9 cellular contexts compared by ENCODE assay signal in the genomic region with DNA sequence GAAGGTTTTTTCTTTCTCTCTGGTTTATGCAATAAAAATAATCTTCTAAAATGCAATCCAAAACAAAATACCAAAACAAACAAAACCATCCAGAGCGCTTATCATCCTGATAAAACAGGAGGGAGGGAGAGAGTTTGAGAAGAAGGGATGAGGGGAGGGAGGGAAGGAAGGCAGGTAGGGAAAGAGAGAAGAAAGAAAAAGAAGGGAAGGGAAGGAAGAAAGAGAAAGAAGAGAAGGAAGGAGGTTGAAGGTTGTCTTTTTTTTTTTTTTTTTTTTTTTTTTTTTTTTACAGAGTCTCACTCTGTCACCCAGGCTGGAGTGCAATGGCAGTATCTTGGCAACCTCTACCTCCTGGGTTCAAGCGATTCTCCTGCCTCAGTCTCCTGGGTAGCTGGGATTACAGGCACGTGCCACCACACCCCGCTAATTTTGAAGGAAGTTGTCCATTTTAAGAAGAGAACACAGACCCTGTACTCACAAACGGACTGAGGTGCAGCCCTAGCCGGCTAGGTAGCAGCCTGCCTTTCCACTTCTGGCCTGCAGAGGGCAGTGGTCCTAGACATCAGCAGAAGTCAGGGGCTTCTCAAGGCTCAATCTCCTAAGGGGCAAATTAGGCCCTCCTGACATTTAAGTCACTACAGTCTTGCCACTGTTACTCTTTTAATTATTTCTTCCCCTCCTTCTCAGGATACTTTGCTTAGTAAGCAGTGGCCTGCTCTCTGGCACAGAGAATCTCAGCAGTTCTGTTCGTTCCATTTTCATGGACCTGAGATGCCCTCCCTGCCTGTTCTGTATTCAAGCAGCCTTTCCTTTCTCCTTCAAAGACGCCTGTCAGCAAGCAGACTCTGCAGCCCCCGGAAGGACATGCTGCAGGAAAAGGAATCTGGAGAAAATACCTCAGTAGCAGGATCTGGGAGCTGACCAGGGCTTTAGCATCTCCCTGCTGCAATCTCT.
DNase-seq lines count a peak whose midpoint lies in the region; ATAC-seq and TF ChIP-seq lines count a peak whose summit lies in the region.
"Had no signal": no experiment of that assay in that cellular context is flagged by ENCODE, and none has a peak within 500 bp of the region (broad histone marks: within the 10 kb centered on the region; RNA-seq: fewer than 3 reads in every experiment).

No MANE protein-coding gene starts in this region.

- H3K9me1 ChIP-seq in IMR-90 (ENCODE audit: insufficient read depth, low read length): no peaks in the 10 kb centered on the region; the same call in 1 of the 2 replicates

- TF ChIP-seq CTCF in IMR-90 (conservative IDR thresholded peaks at IDR 0.05; ENCODE audit: low read depth, low read length): peak; percentile 73
- peak; percentile 87 for TF ChIP-seq CTCF in Panc1 (IDR thresholded peaks at IDR 0.05)
- TF ChIP-seq CTCF in foreskin fibroblast (IDR thresholded peaks at IDR 0.05; ENCODE audit: low read depth, low read length): peak; percentile 99
- peak in 2 of 3 donors; percentile 40 to 70 for TF ChIP-seq CTCF in omental fat pad (IDR thresholded peaks at IDR 0.05)
- peak; percentile 78 to 95 (median 84) for TF ChIP-seq CTCF in thyroid gland (IDR thresholded peaks at IDR 0.05)

- no peak overlapping the region for H4K91ac ChIP-seq in IMR-90 (ENCODE audit: insufficient read depth, low read depth, low read length)

- 20% methylated on average over 2 of the region's 9 CpGs; no CpG with 5 or more reads in 1 of the 2 experiments for WGBS in IMR-90 (ENCODE audit: extremely low coverage in 2 of 2, insufficient read length in 1 of 2), 2 experiments
- 28 to 33% methylated on average over 9 of the region's 9 CpGs for WGBS in thyroid gland, 2 donors

- peaks cover 3% of the 10 kb centered on the region for H3K4me1 ChIP-seq in IMR-90 (ENCODE audit: control insufficient read depth, insufficient read depth, low read length)
- peaks cover 14% of the 10 kb centered on the region for H3K4me1 ChIP-seq in Panc1 (ENCODE audit: control insufficient read depth, insufficient read depth, low read length)
- H3K4me1 ChIP-seq in thyroid gland: peaks cover 45 to 57% of the 10 kb centered on the region in 2 donors

- no peak overlapping the region for H2AFZ ChIP-seq in IMR-90 (replicated peaks; ENCODE audit: low read length, poor library complexity)

- H2AK9ac ChIP-seq in IMR-90 (replicated peaks; ENCODE audit: low read depth, low read length, poor library complexity): no peak overlapping the region

- dilution Hi-C loops in IMR-90 (cut with HindIII; ENCODE audit: low sequenced_read_pairs, unreplicated experiment): no loop called here

- intact Hi-C loops in IMR-90 (cut with micrococcal nuclease): loop anchor here (1.0 kb wide), 2 partner anchors 77 to 157 kb away; a partner anchor contains a TSS
- intact Hi-C loops in Panc1 (cut with micrococcal nuclease; ENCODE audit: unreplicated experiment): no loop called here
- intact Hi-C loops in activated T-helper 1 cell treated with anti-CD3 and anti-CD28 coated beads, Interleukin-12 subunit alpha, Interleukin-12 subunit beta, Interleukin-2, Interleukin-4 antibody, amounts not matched to agents 30 ng/mL and 10 ng/mL and 1 ng/mL, durations not matched to agents 14 hours and 24 hours and 36 hours (cut with micrococcal nuclease): loop anchor here (1.0 to 2.0 kb wide), 4 partner anchors 77 to 276 kb away; a partner anchor contains a TSS
- intact Hi-C loops in thyroid gland (cut with DNase I): loop anchor here (5.0 kb wide), 1 partner anchor 73 kb away; no protein-coding TSS in a partner anchor

- no peak overlapping the region for H3K27ac ChIP-seq in IMR-90 (ENCODE audit: insufficient read depth, low read length)
- peak overlapping the region; percentile 54 for H3K27ac ChIP-seq in Panc1 (ENCODE audit: low read length)
- H3K27ac ChIP-seq in thyroid gland: peak overlapping the region in 2 of 3 donors; percentile 37 to 45

- CTCF ChIA-PET in IMR-90 (lab: Yijun Ruan, JAX): interaction anchor here (0.6 to 1.1 kb wide), 2 partner anchors 14 to 196 kb away, joined by 3 to 4 read pairs; no protein-coding TSS in a partner anchor
- CTCF ChIA-PET in Panc1 (lab: Charles Lee): no interaction called here

- no peak overlapping the region for H2BK15ac ChIP-seq in IMR-90 (ENCODE audit: low read depth, low read length)

- no peaks in the 10 kb centered on the region for H3K79me1 ChIP-seq in IMR-90 (ENCODE audit: low read depth in 1 of 2, low read length in 2 of 2)

- H2AK5ac ChIP-seq in IMR-90 (ENCODE audit: low read depth, low read length): no peak overlapping the region

- peaks cover 29% of the 10 kb centered on the region for H3K27me3 Mint-ChIP-seq in activated T-helper 1 cell treated with anti-CD3 and anti-CD28 coated beads, Interleukin-12 subunit alpha, Interleukin-12 subunit beta, Interleukin-2, Interleukin-4 antibody, amounts not matched to agents 30 ng/mL and 10 ng/mL and 1 ng/mL, durations not matched to agents 14 hours and 24 hours and 36 hours (ENCODE audit: insufficient read depth)

- POLR2A ChIA-PET in IMR-90 (lab: Charles Lee; ENCODE audit: unreplicated experiment) (no interaction called here), Panc1 (lab: Charles Lee) (no interaction called here)

- no peak overlapping the region for H3K56ac ChIP-seq in IMR-90 (ENCODE audit: extremely low read depth, insufficient read depth, low read length)

- H4K20me1 ChIP-seq in IMR-90 (ENCODE audit: insufficient read depth, low read length): no peaks in the 10 kb centered on the region

- H3K27me3 ChIP-seq in IMR-90 (ENCODE audit: control insufficient read depth, insufficient read depth, low read length) (peaks cover 3% of the 10 kb centered on the region), Panc1 (ENCODE audit: control insufficient read depth, insufficient read depth, low read length) (no peaks in the 10 kb centered on the region), thyroid gland (no peaks in the 10 kb centered on the region)

- no peaks in the 10 kb centered on the region for H3K9me3 ChIP-seq in IMR-90 (ENCODE audit: control insufficient read depth, insufficient read depth, low read length)
- H3K9me3 ChIP-seq in Panc1 (ENCODE audit: control insufficient read depth, insufficient read depth, low read depth, low read length): no peaks in the 10 kb centered on the region
- no peaks in the 10 kb centered on the region for H3K9me3 ChIP-seq in thyroid gland

- no peak overlapping the region for H4K8ac ChIP-seq in IMR-90 (ENCODE audit: low read depth in 2 of 2, low read length in 2 of 2)

- H3K4me3 ChIP-seq in IMR-90 (ENCODE audit: insufficient read depth, low read depth, low read length) (no peak overlapping the region), Panc1 (ENCODE audit: low read depth in 2 of 2, low read length in 2 of 2) (no peak overlapping the region), foreskin fibroblast (ENCODE audit: low read depth in 1 of 2, low read length in 2 of 2) (no peak overlapping the region), thyroid gland (replicated peaks in 1 of 3) (no peak overlapping the region)

- no peak overlapping the region for H3K4me3 Mint-ChIP-seq in activated T-helper 1 cell treated with anti-CD3 and anti-CD28 coated beads, Interleukin-12 subunit alpha, Interleukin-12 subunit beta, Interleukin-2, Interleukin-4 antibody, amounts not matched to agents 30 ng/mL and 10 ng/mL and 1 ng/mL, durations not matched to agents 14 hours and 24 hours and 36 hours
- H3K4me3 Mint-ChIP-seq: T-helper 1 cell treated with Interleukin-12 subunit alpha and Interleukin-12 subunit beta and Interleukin-4 antibody, amounts not matched to agents 30 μg/mL and 1 μg/mL, for 36 hours had no signal

- no peak overlapping the region for H3K23ac ChIP-seq in IMR-90 (ENCODE audit: low read depth, low read length)

- no peak overlapping the region for H3K4me2 ChIP-seq in IMR-90 (ENCODE audit: low read depth, low read length)

- no peak overlapping the region for H3K14ac ChIP-seq in IMR-90 (replicated peaks; ENCODE audit: low read depth, low read length)

- no peak overlapping the region for H3K18ac ChIP-seq in IMR-90 (ENCODE audit: low read depth, low read length)

- no peaks in the 10 kb centered on the region for H3K9me3 Mint-ChIP-seq in activated T-helper 1 cell treated with anti-CD3 and anti-CD28 coated beads, Interleukin-12 subunit alpha, Interleukin-12 subunit beta, Interleukin-2, Interleukin-4 antibody, amounts not matched to agents 30 ng/mL and 10 ng/mL and 1 ng/mL, durations not matched to agents 14 hours and 24 hours and 36 hours
- H3K9me3 Mint-ChIP-seq: T-helper 1 cell treated with Interleukin-12 subunit alpha and Interleukin-12 subunit beta and Interleukin-4 antibody, amounts not matched to agents 30 μg/mL and 1 μg/mL, for 36 hours had no signal

- DNase-seq in COR-L47 (lab: John Stamatoyannopoulos, UW): peak; percentile 69
- peak; percentile 65 for DNase-seq in IMR-90
- peak; percentile 71 for DNase-seq in Panc1 (ENCODE audit: low read depth, low spot score)
- DNase-seq in activated T-helper 1 cell treated with anti-CD3 and anti-CD28 coated beads, Interleukin-12 subunit alpha, Interleukin-12 subunit beta, Interleukin-2, Interleukin-4 antibody, amounts not matched to agents 30 ng/mL and 10 ng/mL and 1 ng/mL, durations not matched to agents 14 hours and 24 hours and 36 hours (ENCODE audit: low spot score): peak; percentile 42
- DNase-seq in foreskin fibroblast: peak; percentile 45 to 83
- DNase-seq in omental fat pad (ENCODE audit: low spot score): peak; percentile 72
- DNase-seq in thyroid gland: peak; percentile 78 to 80

- H3K36me3 ChIP-seq in IMR-90 (ENCODE audit: control insufficient read depth, insufficient read depth, low read length): no peaks in the 10 kb centered on the region
- peaks cover 8% of the 10 kb centered on the region; the same call in 1 of the 2 replicates for H3K36me3 ChIP-seq in Panc1 (ENCODE audit: control insufficient read depth, insufficient read depth, low read length)
- H3K36me3 ChIP-seq in thyroid gland: no peaks in the 10 kb centered on the region

- no peak overlapping the region for H2BK20ac ChIP-seq in IMR-90 (ENCODE audit: low read depth, low read length)

- no peak overlapping the region for H4K5ac ChIP-seq in IMR-90 (ENCODE audit: low read depth, low read length)

- H3K36me3 Mint-ChIP-seq in activated T-helper 1 cell treated with anti-CD3 and anti-CD28 coated beads, Interleukin-12 subunit alpha, Interleukin-12 subunit beta, Interleukin-2, Interleukin-4 antibody, amounts not matched to agents 30 ng/mL and 10 ng/mL and 1 ng/mL, durations not matched to agents 14 hours and 24 hours and 36 hours (ENCODE audit: low read depth): no peaks in the 10 kb centered on the region

- H3K9ac ChIP-seq in IMR-90 (ENCODE audit: low read depth, low read length): no peak overlapping the region

- H2BK120ac ChIP-seq in IMR-90 (ENCODE audit: low read depth, low read length): no peak overlapping the region

- H2BK5ac ChIP-seq in IMR-90 (ENCODE audit: low read depth, low read length, poor library complexity, severe bottlenecking): no peak overlapping the region

- H3K4ac ChIP-seq in IMR-90 (ENCODE audit: low read depth, low read length): no peak overlapping the region

- ATAC-seq in GM21367 (IDR thresholded peaks at IDR 0.05; ENCODE audit: unreplicated experiment): peak; percentile 82
- ATAC-seq in IMR-90 (ENCODE audit: low read depth): peak; percentile 95
- ATAC-seq in Panc1: peak; percentile 92
- ATAC-seq in omental fat pad (ENCODE audit: low FRiP score): peak; percentile 66

- no TSS peak for BruUV-seq in IMR-90 (replicated peaks; lab: Mats Ljungman, UMichigan)
- no TSS peak for BruUV-seq in Panc1 (replicated peaks; lab: Mats Ljungman, UMichigan)

- no peak overlapping the region for H3K27ac Mint-ChIP-seq in activated T-helper 1 cell treated with anti-CD3 and anti-CD28 coated beads, Interleukin-12 subunit alpha, Interleukin-12 subunit beta, Interleukin-2, Interleukin-4 antibody, amounts not matched to agents 30 ng/mL and 10 ng/mL and 1 ng/mL, durations not matched to agents 14 hours and 24 hours and 36 hours
- H3K27ac Mint-ChIP-seq: T-helper 1 cell treated with Interleukin-12 subunit alpha and Interleukin-12 subunit beta and Interleukin-4 antibody, amounts not matched to agents 30 μg/mL and 1 μg/mL, for 36 hours had no signal

- no peaks in the 10 kb centered on the region for H3K4me1 Mint-ChIP-seq in activated T-helper 1 cell treated with anti-CD3 and anti-CD28 coated beads, Interleukin-12 subunit alpha, Interleukin-12 subunit beta, Interleukin-2, Interleukin-4 antibody, amounts not matched to agents 30 ng/mL and 10 ng/mL and 1 ng/mL, durations not matched to agents 14 hours and 24 hours and 36 hours (ENCODE audit: low read depth)

- in situ Hi-C loops in IMR-90 (cut with MboI; ENCODE audit: low sequenced_read_pairs): loop anchor here (5.0 kb wide), 1 partner anchor 73 kb away; no protein-coding TSS in a partner anchor
- in situ Hi-C loops in Panc1 (cut with HindIII; ENCODE audit: low pct_unique_long_range_greater_than_20kb, low sequenced_read_pairs): no loop called here

- peak; percentile 65 for TF ChIP-seq RAD21 in IMR-90 (IDR thresholded peaks at IDR 0.05; ENCODE audit: low read length)

- TF ChIP-seq POLR2A in IMR-90 (IDR thresholded peaks at IDR 0.05; ENCODE audit: low read depth, low read length) (no peak), thyroid gland (IDR thresholded peaks at IDR 0.05) (no peak)
